ENCODE assay signal across 1 cellular context in the genomic region with DNA sequence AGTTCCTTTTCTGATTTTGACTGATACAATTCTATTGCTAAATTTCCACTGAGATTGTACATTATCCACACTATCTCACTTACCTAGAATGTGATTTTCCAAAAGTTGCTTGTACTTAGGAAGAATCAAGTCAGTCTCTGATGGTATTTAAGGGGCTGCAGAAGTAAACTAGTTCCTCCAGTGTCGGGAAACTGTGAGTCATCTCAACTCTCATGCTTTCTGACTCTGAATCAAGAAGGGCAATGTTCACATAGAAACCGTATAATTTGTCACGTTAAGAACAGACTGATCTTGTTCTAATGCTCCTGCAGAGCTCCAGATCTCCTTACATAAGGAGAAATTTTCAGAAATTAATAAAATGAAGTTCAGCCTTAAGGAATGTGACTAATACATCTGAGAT.
TF ChIP-seq lines count a peak whose summit lies in the region.

No MANE protein-coding gene starts in this region.

TF ChIP-seq in GM23338, 12 proteins besides CTCF, POLR2A, EP300 and RAD21 (continued from another document):
- TF ChIP-seq, protein P1, sequence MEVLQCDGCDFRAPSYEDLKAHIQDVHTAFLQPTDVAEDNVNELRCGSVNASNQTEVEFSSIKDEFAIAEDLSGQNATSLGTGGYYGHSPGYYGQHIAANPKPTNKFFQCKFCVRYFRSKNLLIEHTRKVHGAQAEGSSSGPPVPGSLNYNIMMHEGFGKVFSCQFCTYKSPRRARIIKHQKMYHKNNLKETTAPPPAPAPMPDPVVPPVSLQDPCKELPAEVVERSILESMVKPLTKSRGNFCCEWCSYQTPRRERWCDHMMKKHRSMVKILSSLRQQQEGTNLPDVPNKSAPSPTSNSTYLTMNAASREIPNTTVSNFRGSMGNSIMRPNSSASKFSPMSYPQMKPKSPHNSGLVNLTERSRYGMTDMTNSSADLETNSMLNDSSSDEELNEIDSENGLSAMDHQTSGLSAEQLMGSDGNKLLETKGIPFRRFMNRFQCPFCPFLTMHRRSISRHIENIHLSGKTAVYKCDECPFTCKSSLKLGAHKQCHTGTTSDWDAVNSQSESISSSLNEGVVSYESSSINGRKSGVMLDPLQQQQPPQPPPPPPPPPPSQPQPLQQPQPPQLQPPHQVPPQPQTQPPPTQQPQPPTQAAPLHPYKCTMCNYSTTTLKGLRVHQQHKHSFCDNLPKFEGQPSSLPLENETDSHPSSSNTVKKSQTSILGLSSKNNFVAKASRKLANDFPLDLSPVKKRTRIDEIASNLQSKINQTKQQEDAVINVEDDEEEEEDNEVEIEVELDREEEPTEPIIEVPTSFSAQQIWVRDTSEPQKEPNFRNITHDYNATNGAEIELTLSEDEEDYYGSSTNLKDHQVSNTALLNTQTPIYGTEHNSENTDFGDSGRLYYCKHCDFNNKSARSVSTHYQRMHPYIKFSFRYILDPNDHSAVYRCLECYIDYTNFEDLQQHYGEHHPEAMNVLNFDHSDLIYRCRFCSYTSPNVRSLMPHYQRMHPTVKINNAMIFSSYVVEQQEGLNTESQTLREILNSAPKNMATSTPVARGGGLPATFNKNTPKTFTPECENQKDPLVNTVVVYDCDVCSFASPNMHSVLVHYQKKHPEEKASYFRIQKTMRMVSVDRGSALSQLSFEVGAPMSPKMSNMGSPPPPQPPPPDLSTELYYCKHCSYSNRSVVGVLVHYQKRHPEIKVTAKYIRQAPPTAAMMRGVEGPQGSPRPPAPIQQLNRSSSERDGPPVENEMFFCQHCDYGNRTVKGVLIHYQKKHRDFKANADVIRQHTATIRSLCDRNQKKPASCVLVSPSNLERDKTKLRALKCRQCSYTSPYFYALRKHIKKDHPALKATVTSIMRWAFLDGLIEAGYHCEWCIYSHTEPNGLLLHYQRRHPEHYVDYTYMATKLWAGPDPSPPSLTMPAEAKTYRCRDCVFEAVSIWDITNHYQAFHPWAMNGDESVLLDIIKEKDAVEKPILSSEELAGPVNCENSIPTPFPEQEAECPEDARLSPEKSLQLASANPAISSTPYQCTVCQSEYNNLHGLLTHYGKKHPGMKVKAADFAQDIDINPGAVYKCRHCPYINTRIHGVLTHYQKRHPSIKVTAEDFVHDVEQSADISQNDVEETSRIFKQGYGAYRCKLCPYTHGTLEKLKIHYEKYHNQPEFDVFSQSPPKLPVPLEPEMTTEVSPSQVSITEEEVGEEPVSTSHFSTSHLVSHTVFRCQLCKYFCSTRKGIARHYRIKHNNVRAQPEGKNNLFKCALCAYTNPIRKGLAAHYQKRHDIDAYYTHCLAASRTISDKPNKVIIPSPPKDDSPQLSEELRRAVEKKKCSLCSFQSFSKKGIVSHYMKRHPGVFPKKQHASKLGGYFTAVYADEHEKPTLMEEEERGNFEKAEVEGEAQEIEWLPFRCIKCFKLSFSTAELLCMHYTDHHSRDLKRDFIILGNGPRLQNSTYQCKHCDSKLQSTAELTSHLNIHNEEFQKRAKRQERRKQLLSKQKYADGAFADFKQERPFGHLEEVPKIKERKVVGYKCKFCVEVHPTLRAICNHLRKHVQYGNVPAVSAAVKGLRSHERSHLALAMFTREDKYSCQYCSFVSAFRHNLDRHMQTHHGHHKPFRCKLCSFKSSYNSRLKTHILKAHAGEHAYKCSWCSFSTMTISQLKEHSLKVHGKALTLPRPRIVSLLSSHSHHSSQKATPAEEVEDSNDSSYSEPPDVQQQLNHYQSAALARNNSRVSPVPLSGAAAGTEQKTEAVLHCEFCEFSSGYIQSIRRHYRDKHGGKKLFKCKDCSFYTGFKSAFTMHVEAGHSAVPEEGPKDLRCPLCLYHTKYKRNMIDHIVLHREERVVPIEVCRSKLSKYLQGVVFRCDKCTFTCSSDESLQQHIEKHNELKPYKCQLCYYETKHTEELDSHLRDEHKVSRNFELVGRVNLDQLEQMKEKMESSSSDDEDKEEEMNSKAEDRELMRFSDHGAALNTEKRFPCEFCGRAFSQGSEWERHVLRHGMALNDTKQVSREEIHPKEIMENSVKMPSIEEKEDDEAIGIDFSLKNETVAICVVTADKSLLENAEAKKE (CRISPR knock-in tag; IDR thresholded peaks at IDR 0.05) = no peak
- TF ChIP-seq ZNF114 (CRISPR knock-in tag; IDR thresholded peaks at IDR 0.05) = no peak
- TF ChIP-seq, protein P2, sequence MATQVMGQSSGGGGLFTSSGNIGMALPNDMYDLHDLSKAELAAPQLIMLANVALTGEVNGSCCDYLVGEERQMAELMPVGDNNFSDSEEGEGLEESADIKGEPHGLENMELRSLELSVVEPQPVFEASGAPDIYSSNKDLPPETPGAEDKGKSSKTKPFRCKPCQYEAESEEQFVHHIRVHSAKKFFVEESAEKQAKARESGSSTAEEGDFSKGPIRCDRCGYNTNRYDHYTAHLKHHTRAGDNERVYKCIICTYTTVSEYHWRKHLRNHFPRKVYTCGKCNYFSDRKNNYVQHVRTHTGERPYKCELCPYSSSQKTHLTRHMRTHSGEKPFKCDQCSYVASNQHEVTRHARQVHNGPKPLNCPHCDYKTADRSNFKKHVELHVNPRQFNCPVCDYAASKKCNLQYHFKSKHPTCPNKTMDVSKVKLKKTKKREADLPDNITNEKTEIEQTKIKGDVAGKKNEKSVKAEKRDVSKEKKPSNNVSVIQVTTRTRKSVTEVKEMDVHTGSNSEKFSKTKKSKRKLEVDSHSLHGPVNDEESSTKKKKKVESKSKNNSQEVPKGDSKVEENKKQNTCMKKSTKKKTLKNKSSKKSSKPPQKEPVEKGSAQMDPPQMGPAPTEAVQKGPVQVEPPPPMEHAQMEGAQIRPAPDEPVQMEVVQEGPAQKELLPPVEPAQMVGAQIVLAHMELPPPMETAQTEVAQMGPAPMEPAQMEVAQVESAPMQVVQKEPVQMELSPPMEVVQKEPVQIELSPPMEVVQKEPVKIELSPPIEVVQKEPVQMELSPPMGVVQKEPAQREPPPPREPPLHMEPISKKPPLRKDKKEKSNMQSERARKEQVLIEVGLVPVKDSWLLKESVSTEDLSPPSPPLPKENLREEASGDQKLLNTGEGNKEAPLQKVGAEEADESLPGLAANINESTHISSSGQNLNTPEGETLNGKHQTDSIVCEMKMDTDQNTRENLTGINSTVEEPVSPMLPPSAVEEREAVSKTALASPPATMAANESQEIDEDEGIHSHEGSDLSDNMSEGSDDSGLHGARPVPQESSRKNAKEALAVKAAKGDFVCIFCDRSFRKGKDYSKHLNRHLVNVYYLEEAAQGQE (IDR thresholded peaks at IDR 0.05; ENCODE audit: unreplicated experiment) = no peak
- TF ChIP-seq EZH2 (IDR thresholded peaks at IDR 0.05; ENCODE audit: low read depth, unreplicated experiment) = no peak
- TF ChIP-seq CREB1 (CRISPR knock-in tag; IDR thresholded peaks at IDR 0.05; ENCODE audit: low read depth) = no peak
- no peak for TF ChIP-seq JUNB (IDR thresholded peaks at IDR 0.05; ENCODE audit: unreplicated experiment)
- TF ChIP-seq NANOG (IDR thresholded peaks at IDR 0.05; ENCODE audit: borderline replicate concordance) = no peak
- TF ChIP-seq EZH2phosphoT487 (IDR thresholded peaks at IDR 0.05; ENCODE audit: unreplicated experiment) = no peak
